10 cellular contexts compared by ENCODE assay signal in the genomic region with DNA sequence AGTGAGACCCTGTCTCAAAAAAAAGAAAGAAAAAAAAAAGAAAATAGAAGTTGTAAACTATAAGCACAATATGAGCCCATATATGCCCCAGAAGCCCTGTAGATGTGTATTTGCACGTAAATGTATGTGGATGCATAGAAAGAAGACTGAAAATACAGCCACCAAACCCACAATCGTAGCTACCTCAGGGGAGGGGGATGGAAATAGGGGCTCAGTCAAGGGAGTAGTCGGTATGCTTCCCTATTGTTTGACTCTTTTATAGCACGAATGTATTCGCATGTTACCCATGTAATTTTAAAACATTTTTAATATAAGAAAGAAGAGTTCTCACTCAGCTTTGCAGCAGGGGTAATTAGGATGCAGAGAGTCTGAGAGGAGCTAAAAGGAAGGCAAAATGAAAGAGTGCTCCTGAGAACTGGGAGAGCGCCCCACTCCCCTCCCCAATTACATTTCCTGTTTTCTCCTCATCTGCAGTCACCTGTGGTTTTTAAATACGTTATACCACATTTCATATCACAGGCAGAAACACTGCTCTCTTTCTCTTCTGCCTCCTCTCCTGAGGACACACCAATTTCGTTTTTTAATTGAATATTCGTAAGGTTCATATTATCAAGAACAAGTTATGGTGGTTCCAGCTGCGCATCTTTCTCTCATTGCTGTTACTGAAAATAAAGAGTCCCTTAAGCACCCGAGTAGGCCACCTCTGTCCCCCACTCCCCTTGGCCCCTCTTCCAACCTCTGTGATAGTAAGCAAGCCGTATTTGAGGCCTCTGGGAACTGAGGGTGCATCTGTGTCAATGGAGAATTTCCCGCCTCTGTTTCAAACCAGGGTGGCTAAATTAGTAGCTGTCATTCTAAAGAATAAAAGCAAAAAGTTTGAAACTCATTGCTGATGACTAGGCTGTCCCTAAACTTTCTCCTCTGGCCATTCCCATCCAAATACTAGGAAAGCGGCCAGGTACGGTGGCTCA. TPM values are rescaled to one million over a fixed set of nuclear protein-coding genes. Genes with fewer than 3 reads are reported as not detected.
DNase-seq lines count a peak whose midpoint lies in the region; ATAC-seq, FAIRE-seq and TF ChIP-seq lines count a peak whose summit lies in the region.
"Had no signal": no experiment of that assay in that cellular context is flagged by ENCODE, and none has a peak within 500 bp of the region (broad histone marks: within the 10 kb centered on the region; RNA-seq: fewer than 3 reads in every experiment).

No MANE protein-coding gene starts in this region.

- peaks cover 0 to 5% (median 0%) of the 10 kb centered on the region in 11 experiments; a peak in 1 of 22 replicates for H4K20me1 ChIP-seq in BLaER1 treated with 17β-estradiol and CSF1 and Interleukin-3, amounts not matched to agents 10 nM and 100 nM
- no peaks in the 10 kb centered on the region for H4K20me1 ChIP-seq in KMS-11 (ENCODE audit: insufficient read depth)

- FAIRE-seq in kidney (lab: Jason Lieb, UNC): no peak

- no peaks in the 10 kb centered on the region for H3K9me3 ChIP-seq in BLaER1 treated with 17β-estradiol and CSF1 and Interleukin-3, amounts not matched to agents 10 nM and 100 nM (replicated peaks in 1 of 11)
- H3K9me3 ChIP-seq in kidney (ENCODE audit: control insufficient read depth in 1 of 2, low read length in 2 of 2): no peaks in the 10 kb centered on the region
- H3K9me3 ChIP-seq in gastrocnemius medialis: no peaks in the 10 kb centered on the region
- no peaks in the 10 kb centered on the region for H3K9me3 ChIP-seq in gastroesophageal sphincter

- peaks cover 94% of the 10 kb centered on the region for H3K79me2 ChIP-seq in KMS-11 (ENCODE audit: insufficient read depth, low read depth)

- no peaks in the 10 kb centered on the region for H3K27me3 Mint-ChIP-seq in activated naive CD8-positive, alpha-beta T cell treated with anti-CD3 and anti-CD28 coated beads, Interleukin-2, amount 10 ng/mL, durations not matched to agents 7 days and 5 days

- peak overlapping the region; percentile 56 to 94 (median 84) for H3K4me2 ChIP-seq in BLaER1 treated with 17β-estradiol and CSF1 and Interleukin-3, amounts not matched to agents 10 nM and 100 nM
- H3K4me2 ChIP-seq in KMS-11: peak overlapping the region; percentile 88

- H3K4me3 ChIP-seq in BLaER1 treated with 17β-estradiol and CSF1 and Interleukin-3, amounts not matched to agents 10 nM and 100 nM: peak overlapping the region in 7 of 10 experiments; percentile 34 to 51 (median 41); a peak in 13 of 20 replicates
- H3K4me3 ChIP-seq in KMS-11 (IDR thresholded peaks at IDR 0.05; ENCODE audit: insufficient read depth, low read depth, low read length) (no peak overlapping the region), kidney (ENCODE audit: low read length in 2 of 2) (no peak overlapping the region), gastrocnemius medialis (no peak overlapping the region), gastroesophageal sphincter (no peak overlapping the region)

- no peaks in the 10 kb centered on the region for H3K9me3 Mint-ChIP-seq in activated naive CD8-positive, alpha-beta T cell treated with anti-CD3 and anti-CD28 coated beads, Interleukin-2, amount 10 ng/mL, durations not matched to agents 7 days and 5 days

- peaks cover 83 to 100% (median 98%) of the 10 kb centered on the region in 10 experiments for H3K4me1 ChIP-seq in BLaER1 treated with 17β-estradiol and CSF1 and Interleukin-3, amounts not matched to agents 10 nM and 100 nM
- H3K4me1 ChIP-seq in KMS-11 (ENCODE audit: low read depth, poor library complexity, severe bottlenecking) (peaks cover 95% of the 10 kb centered on the region), kidney (ENCODE audit: control insufficient read depth in 1 of 2, insufficient read depth in 1 of 2, low read depth in 1 of 2, low read length in 2 of 2) (peaks cover 0 to 10% of the 10 kb centered on the region in 2 donors), gastrocnemius medialis (no peaks in the 10 kb centered on the region), gastroesophageal sphincter (peaks cover 0 to 34% (median 6%) of the 10 kb centered on the region in 3 donors)

- TF ChIP-seq POLR2A in gastrocnemius medialis (IDR thresholded peaks at IDR 0.05) (no peak), gastroesophageal sphincter (IDR thresholded peaks at IDR 0.05) (no peak)

- 63 to 72% methylated on average over 10 of the region's 15 CpGs for WGBS in gastroesophageal sphincter (ENCODE audit: low coverage in 1 of 2), 2 donors

- H3K27me3 ChIP-seq in BLaER1 treated with 17β-estradiol and CSF1 and Interleukin-3, amounts not matched to agents 10 nM and 100 nM: no peaks in the 10 kb centered on the region
- H3K27me3 ChIP-seq in KMS-11 (ENCODE audit: insufficient read depth, low read depth) (no peaks in the 10 kb centered on the region), gastrocnemius medialis (no peaks in the 10 kb centered on the region), gastroesophageal sphincter (no peaks in the 10 kb centered on the region)

- H3K27ac Mint-ChIP-seq in activated naive CD8-positive, alpha-beta T cell treated with anti-CD3 and anti-CD28 coated beads, Interleukin-2, amount 10 ng/mL, durations not matched to agents 7 days and 5 days: peak overlapping the region; percentile 93

- peak overlapping the region; percentile 87 for H3K4me3 Mint-ChIP-seq in activated naive CD8-positive, alpha-beta T cell treated with anti-CD3 and anti-CD28 coated beads, Interleukin-2, amount 10 ng/mL, durations not matched to agents 7 days and 5 days

- no peaks in the 10 kb centered on the region for H3K36me3 ChIP-seq in BLaER1 treated with 17β-estradiol and CSF1 and Interleukin-3, amounts not matched to agents 10 nM and 100 nM
- H3K36me3 ChIP-seq in KMS-11 (ENCODE audit: insufficient read depth): no peaks in the 10 kb centered on the region
- no peaks in the 10 kb centered on the region for H3K36me3 ChIP-seq in kidney (ENCODE audit: control insufficient read depth in 1 of 2, insufficient read depth in 2 of 2, low read length in 2 of 2)
- no peaks in the 10 kb centered on the region for H3K36me3 ChIP-seq in gastrocnemius medialis
- no peaks in the 10 kb centered on the region for H3K36me3 ChIP-seq in gastroesophageal sphincter

- no peak for DNase-seq in activated naive CD8-positive, alpha-beta T cell treated with anti-CD3 and anti-CD28 coated beads, Interleukin-2, amount 10 ng/mL, durations not matched to agents 7 days and 5 days
- no peak for DNase-seq in LoVo (ENCODE audit: low spot score)
- DNase-seq in kidney: no peak
- no peak for DNase-seq in gastrocnemius medialis
- DNase-seq: NCI-H1694 had no signal

- peak overlapping the region in 10 of 11 experiments; percentile 44 to 70 (median 61); a peak in 19 of 22 replicates for H3K9ac ChIP-seq in BLaER1 treated with 17β-estradiol and CSF1 and Interleukin-3, amounts not matched to agents 10 nM and 100 nM
- peak overlapping the region; percentile 49; the same call in 1 of the 2 replicates for H3K9ac ChIP-seq in KMS-11
- H3K9ac ChIP-seq in kidney (ENCODE audit: low read length in 2 of 2): no peak overlapping the region

- peak overlapping the region in 10 of 11 experiments; percentile 16 to 92 (median 72); a peak in 19 of 22 replicates for H3K27ac ChIP-seq in BLaER1 treated with 17β-estradiol and CSF1 and Interleukin-3, amounts not matched to agents 10 nM and 100 nM
- H3K27ac ChIP-seq in KMS-11 (peak overlapping the region; percentile 83), kidney (ENCODE audit: low read depth in 2 of 2, low read length in 2 of 2) (no peak overlapping the region), gastrocnemius medialis (no peak overlapping the region), gastroesophageal sphincter (no peak overlapping the region)

- H3K4me1 Mint-ChIP-seq in activated naive CD8-positive, alpha-beta T cell treated with anti-CD3 and anti-CD28 coated beads, Interleukin-2, amount 10 ng/mL, durations not matched to agents 7 days and 5 days: peaks cover 48% of the 10 kb centered on the region

- peak; percentile 27 for ATAC-seq in GM18873 (IDR thresholded peaks at IDR 0.05; ENCODE audit: low FRiP score, unreplicated experiment)
- peak; percentile 35 for ATAC-seq in activated naive CD8-positive, alpha-beta T cell treated with anti-CD3 and anti-CD28 coated beads, Interleukin-2, amount 10 ng/mL, durations not matched to agents 7 days and 5 days (ENCODE audit: low read depth)
- no peak for ATAC-seq in gastrocnemius medialis
- ATAC-seq in gastroesophageal sphincter: no peak
- ATAC-seq: HCT116 had no signal

- H3K36me3 Mint-ChIP-seq in activated naive CD8-positive, alpha-beta T cell treated with anti-CD3 and anti-CD28 coated beads, Interleukin-2, amount 10 ng/mL, durations not matched to agents 7 days and 5 days: peaks cover 20% of the 10 kb centered on the region

- in situ Hi-C loops in gastrocnemius medialis (cut with MboI; ENCODE audit: low sequenced_read_pairs in 4 of 4): no loop called here

- TF ChIP-seq EP300 in gastroesophageal sphincter (IDR thresholded peaks at IDR 0.05): no peak

- intact Hi-C loops in kidney (cut with DNase I): no loop called here
- intact Hi-C loops in gastrocnemius medialis (cut with DNase I; ENCODE audit: low total_unique reads): no loop called here

- POLR2A ChIA-PET in activated naive CD8-positive, alpha-beta T cell treated with anti-CD3 and anti-CD28 coated beads, Interleukin-2, amount 10 ng/mL, durations not matched to agents 7 days and 5 days (lab: Charles Lee): interaction anchor here (0.6 to 4.3 kb wide), 10 partner anchors 8 to 188 kb away, joined by 3 to 113 read pairs (median 6); a partner anchor contains a TSS

- TF ChIP-seq CTCF in KMS-11 (conservative IDR thresholded peaks at IDR 0.05; ENCODE audit: low read depth, low read length) (no peak), kidney (IDR thresholded peaks at IDR 0.05; ENCODE audit: borderline replicate concordance, extremely low read depth, insufficient read depth) (no peak), gastrocnemius medialis (IDR thresholded peaks at IDR 0.05 in 4 of 5, conservative IDR thresholded peaks at IDR 0.05 in 1 of 5) (no peak), gastroesophageal sphincter (IDR thresholded peaks at IDR 0.05) (no peak)

- no peak overlapping the region for H2AFZ ChIP-seq in KMS-11 (ENCODE audit: low read depth)

RNA-seq across cellular contexts. Expression of a gene that starts 10.7 kb away (rescaled TPM):
- 100 to 1,000 TPM; 257 to 274 TPM for total RNA-seq in activated naive CD8-positive, alpha-beta T cell treated with anti-CD3 and anti-CD28 coated beads, Interleukin-2, amount 10 ng/mL, durations not matched to agents 7 days and 5 days
- total RNA-seq in kidney (40.1 TPM), gastrocnemius medialis (10 to 100 TPM in 1 of 4 donors, 1 to 10 TPM in 3; 1.2 to 11.1 (median 3.5) TPM), gastroesophageal sphincter (10 to 100 TPM; 19.3 to 97.9 (median 40.6) TPM)
- 32.4 TPM for polyA plus RNA-seq in kidney (ENCODE audit: insufficient read depth, low read depth, low replicate concordance)

Comparison
In these comparisons a context has a peak if more than half of its experiments do, and no peak if none do; other contexts are left out.
1. H3K27ac ChIP-seq: peak in BLaER1 treated with 17β-estradiol and CSF1 and Interleukin-3, amounts not matched to agents 10 nM and 100 nM (10 of 11) and KMS-11 (single experiment); none in kidney (0 of 2), gastrocnemius medialis (0 of 4) and gastroesophageal sphincter (0 of 4).
2. H3K4me3 ChIP-seq: peak in BLaER1 treated with 17β-estradiol and CSF1 and Interleukin-3, amounts not matched to agents 10 nM and 100 nM (7 of 10); none in KMS-11 (single experiment), kidney (0 of 2), gastrocnemius medialis (0 of 4) and gastroesophageal sphincter (0 of 2).
3. H3K9ac ChIP-seq: peak in BLaER1 treated with 17β-estradiol and CSF1 and Interleukin-3, amounts not matched to agents 10 nM and 100 nM (10 of 11) and KMS-11 (single experiment); none in kidney (0 of 2).
4. ATAC-seq: peak in GM18873 (single experiment) and activated naive CD8-positive, alpha-beta T cell treated with anti-CD3 and anti-CD28 coated beads, Interleukin-2, amount 10 ng/mL, durations not matched to agents 7 days and 5 days (single experiment); none in gastrocnemius medialis (0 of 2) and gastroesophageal sphincter (single experiment).